ENCODE assay signal across 8 cellular contexts in the genomic region with DNA sequence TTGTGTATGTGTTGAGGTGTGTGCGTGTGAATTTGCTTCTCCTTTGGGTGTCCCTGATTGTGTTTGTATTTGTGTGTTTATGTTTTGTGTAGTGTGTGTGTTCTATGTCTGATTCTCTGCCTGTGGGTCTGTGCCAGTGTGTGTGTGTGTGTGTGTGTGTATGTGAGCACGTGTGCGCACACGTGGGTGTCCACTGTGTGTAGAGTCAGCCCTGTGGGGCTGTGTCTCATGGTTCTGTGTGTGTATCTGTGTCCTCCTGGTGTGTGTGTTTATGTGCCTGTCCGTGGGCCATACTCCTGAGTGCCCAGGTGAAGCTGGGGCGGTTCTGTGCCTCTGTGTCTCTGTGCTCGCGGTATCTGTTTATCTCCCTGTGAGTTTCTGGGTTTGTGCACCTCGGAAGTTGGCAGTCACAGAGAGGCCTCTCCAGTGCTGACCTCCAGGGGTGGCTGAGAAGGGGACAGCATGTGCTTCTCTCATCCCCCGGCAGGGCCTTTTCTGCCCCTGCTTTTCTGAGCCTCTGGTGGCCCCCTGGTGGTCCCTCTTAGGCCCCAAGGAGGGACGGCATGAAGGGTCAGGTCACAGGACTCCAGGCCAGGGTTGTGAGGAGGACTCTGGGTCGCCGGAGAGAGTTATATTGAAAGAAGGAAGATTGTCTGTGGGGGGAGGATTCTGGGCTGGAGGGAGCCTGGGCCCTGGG. TPM values are rescaled to one million over a fixed set of nuclear protein-coding genes. Genes with fewer than 3 reads are reported as not detected.
"Had no signal": no experiment of that assay in that cellular context is flagged by ENCODE, and none has a peak within 500 bp of the region (broad histone marks: within the 10 kb centered on the region; RNA-seq: fewer than 3 reads in every experiment).

No MANE protein-coding gene starts in this region.

RNA-seq across cellular contexts. Expression of gene EIF5AL1, which starts 11.0 kb away (rescaled TPM):
- total RNA-seq: mesothelial cell of epicardium had no signal

RNA-seq across cellular contexts. Expression of gene SFTPA2, which starts 36.9 kb away (rescaled TPM):
- total RNA-seq: gastrocnemius medialis; glomerular endothelial cell; natural killer cell treated with Interleukin-12 subunit alpha and Interleukin-12 subunit beta and Interleukin-15 and Interleukin-18, amount 100 ng/mL, for 72 hours; osteoblast; sigmoid colon; thoracic aorta had no signal
- polyA plus RNA-seq: liver had no signal
